ENCODE assay signal across 12 cellular contexts in the genomic region with DNA sequence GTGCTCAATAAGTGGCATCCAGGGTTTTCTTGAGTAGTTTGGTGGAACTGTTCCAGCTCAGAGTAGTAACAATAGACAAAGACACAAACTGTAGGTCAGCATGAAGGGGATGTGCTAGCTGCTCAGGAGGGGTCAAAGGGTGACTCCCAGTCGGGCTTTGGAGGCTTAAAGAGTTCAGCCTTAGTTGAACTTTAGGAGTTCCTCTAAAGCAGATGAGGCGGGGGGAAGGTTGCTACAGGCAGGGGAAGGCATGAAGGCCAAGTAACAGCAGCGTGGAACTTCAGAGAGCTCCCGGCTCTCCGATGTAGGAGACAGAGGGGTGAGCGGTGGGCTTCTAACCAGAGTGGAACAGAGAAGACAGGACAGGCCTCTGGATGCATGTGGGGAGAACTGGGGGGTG.
DNase-seq lines count a peak whose midpoint lies in the region; ATAC-seq and TF ChIP-seq lines count a peak whose summit lies in the region.
"Had no signal": no experiment of that assay in that cellular context is flagged by ENCODE, and none has a peak within 500 bp of the region (broad histone marks: within the 10 kb centered on the region; RNA-seq: fewer than 3 reads in every experiment).

No MANE protein-coding gene starts in this region.

- ATAC-seq in Right ventricle myocardium superior (ENCODE audit: poor library complexity) (no peak), HG02588 (IDR thresholded peaks at IDR 0.05; ENCODE audit: unreplicated experiment) (no peak)

- intact Hi-C loops in Right ventricle myocardium superior (cut with DNase I): loop anchor here (10.0 kb wide), 3 partner anchors 143 to 347 kb away; no protein-coding TSS in a partner anchor

- H3K27me3 ChIP-seq in OCI-LY3 (ENCODE audit: low read depth, low read length): peaks cover 14% of the 10 kb centered on the region
- H3K27me3 ChIP-seq: BE2C had no signal

- H2AFZ ChIP-seq in OCI-LY3 (ENCODE audit: low read depth, low read length): 0 out of 2 replicates have a peak overlapping the region, but pooled peaks have one; percentile 4

- H3K27ac ChIP-seq in OCI-LY3 (ENCODE audit: low read length): no peak overlapping the region
- H3K27ac ChIP-seq in coronary artery: no peak overlapping the region

- no peaks in the 10 kb centered on the region for H4K20me1 ChIP-seq in OCI-LY3 (ENCODE audit: insufficient read depth, low read length)

- no peaks in the 10 kb centered on the region for H3K79me2 ChIP-seq in OCI-LY3 (ENCODE audit: low read length)

- H3K9me3 ChIP-seq in OCI-LY3 (ENCODE audit: insufficient read depth, low read length): no peaks in the 10 kb centered on the region
- H3K9me3 ChIP-seq: BE2C, Caco-2 had no signal

- H3K36me3 ChIP-seq in OCI-LY3 (replicated peaks; ENCODE audit: low read depth, low read length): peaks cover 5% of the 10 kb centered on the region
- H3K36me3 ChIP-seq: BE2C had no signal

- H3K4me3 ChIP-seq in OCI-LY3 (ENCODE audit: low read length): no peak overlapping the region
- H3K4me3 ChIP-seq in coronary artery: no peak overlapping the region

- no peak overlapping the region for H3K4me2 ChIP-seq in OCI-LY3 (ENCODE audit: low read length)

- TF ChIP-seq CTCF in OCI-LY3 (IDR thresholded peaks at IDR 0.05; ENCODE audit: low read depth, low read length) (no peak), coronary artery (IDR thresholded peaks at IDR 0.05) (no peak)

- peak; percentile 23 for DNase-seq in SKM-1 treated with dmso at 0.1 percent for 144 hours (lab: John Stamatoyannopoulos, UW; ENCODE audit: unreplicated experiment)
- DNase-seq in coronary artery (ENCODE audit: low spot score): peak; percentile 41
- no peak for DNase-seq in Right ventricle myocardium superior
- DNase-seq in NCI-H1694 treated with DMSO at 0.1 percent for 48 hours (lab: John Stamatoyannopoulos, UW): no peak
- DNase-seq: BE2C; C1 segment of cervical spinal cord; CD4-positive, CD25-positive, alpha-beta regulatory T cell; GOT3; HFFc6 had no signal

- H3K4me1 ChIP-seq in OCI-LY3 (ENCODE audit: low read length): peaks cover 36% of the 10 kb centered on the region
- H3K4me1 ChIP-seq: BE2C had no signal

- no peak overlapping the region for H3K9ac ChIP-seq in OCI-LY3 (ENCODE audit: low read length)

Comparison
In these comparisons a context has a peak if more than half of its experiments do, and no peak if none do; other contexts are left out.
1. DNase-seq: peak in SKM-1 treated with dmso at 0.1 percent for 144 hours (single experiment) and coronary artery (single experiment); none in Right ventricle myocardium superior (single experiment) and NCI-H1694 treated with DMSO at 0.1 percent for 48 hours (single experiment).